ENCODE assay signal across 17 cellular contexts in genomic region chr2:127270663-127271062, GRCh38. TPM values are rescaled to one million over a fixed set of nuclear protein-coding genes. Genes with fewer than 3 reads are reported as not detected.
DNase-seq lines count a peak whose midpoint lies in the region; ATAC-seq, FAIRE-seq and TF ChIP-seq lines count a peak whose summit lies in the region.
"Had no signal": no experiment of that assay in that cellular context is flagged by ENCODE, and none has a peak within 500 bp of the region (broad histone marks: within the 10 kb centered on the region; RNA-seq: fewer than 3 reads in every experiment).

No MANE protein-coding gene starts in this region.

- DNase-seq in GM06990 (ENCODE audit: extremely low read depth, insufficient read length) (no peak), HL-60 (ENCODE audit: low read depth in 1 of 2, low spot score in 1 of 2) (no peak), HepG2 (ENCODE audit: low spot score) (no peak), NCI-H2171 treated with DMSO at 0.1 percent for 48 hours (lab: John Stamatoyannopoulos, UW) (no peak)
- no peak for DNase-seq in activated naive CD8-positive, alpha-beta T cell treated with anti-CD3 and anti-CD28 coated beads for 36 hours
- DNase-seq: activated CD4-positive, alpha-beta T cell treated with anti-CD3 and anti-CD28 coated beads for 4 hours; activated T-cell treated with anti-CD3 and anti-CD28 coated beads for 4 hours; naive thymus-derived CD8-positive, alpha-beta T cell; NCI-H1417 treated with DMSO at 0.1 percent for 48 hours; NCI-H2227 treated with DMSO at 0.1 percent for 48 hours; psoas muscle; SIG-M5 had no signal

- no peak for FAIRE-seq in HepG2 (lab: Jason Lieb, UNC)

- H3K4me3 Mint-ChIP-seq in activated naive CD8-positive, alpha-beta T cell treated with anti-CD3 and anti-CD28 coated beads for 36 hours = no peak overlapping the region
- H3K4me3 Mint-ChIP-seq: IgD-negative memory B cell; naive thymus-derived CD8-positive, alpha-beta T cell had no signal

- H3K9me3 Mint-ChIP-seq in activated naive CD8-positive, alpha-beta T cell treated with anti-CD3 and anti-CD28 coated beads for 36 hours = no peaks in the 10 kb centered on the region
- H3K9me3 Mint-ChIP-seq: IgD-negative memory B cell; naive thymus-derived CD8-positive, alpha-beta T cell had no signal

- H3K79me2 ChIP-seq in HepG2 (ENCODE audit: insufficient read depth, low read length) = no peaks in the 10 kb centered on the region

- no peaks in the 10 kb centered on the region for H3K27me3 Mint-ChIP-seq in activated naive CD8-positive, alpha-beta T cell treated with anti-CD3 and anti-CD28 coated beads for 36 hours
- H3K27me3 Mint-ChIP-seq: IgD-negative memory B cell; naive thymus-derived CD8-positive, alpha-beta T cell had no signal

- H3K4me1 ChIP-seq in HepG2 (ENCODE audit: insufficient read depth, low read length) = no peaks in the 10 kb centered on the region
- H3K4me1 ChIP-seq: psoas muscle had no signal

- no peak overlapping the region for H2AFZ ChIP-seq in HepG2 (ENCODE audit: low read length)

- intact Hi-C loops in HepG2 (cut with micrococcal nuclease; ENCODE audit: unreplicated experiment) = no loop called here

- BruUV-seq in HepG2 (replicated peaks; lab: Mats Ljungman, UMichigan) = no TSS peak

- H3K27me3 ChIP-seq in GM06990 (replicated peaks; ENCODE audit: control insufficient read depth, insufficient read depth, low read length) (no peaks in the 10 kb centered on the region), HL-60 (ENCODE audit: insufficient read depth, poor library complexity, severe bottlenecking) (no peaks in the 10 kb centered on the region), HepG2 (ENCODE audit: control insufficient read depth in 1 of 2, insufficient read depth in 2 of 2, low read length in 2 of 2) (no peaks in the 10 kb centered on the region)

- H3K36me3 ChIP-seq in GM06990 (ENCODE audit: control insufficient read depth, insufficient read depth, low read length) (peaks cover 32% of the 10 kb centered on the region), HepG2 (replicated peaks in 1 of 2; ENCODE audit: control insufficient read depth in 1 of 2, insufficient read depth in 2 of 2, low read length in 2 of 2) (peaks cover 30 to 80% of the 10 kb centered on the region in 2 experiments)

- no peaks in the 10 kb centered on the region for H3K4me1 Mint-ChIP-seq in activated naive CD8-positive, alpha-beta T cell treated with anti-CD3 and anti-CD28 coated beads for 36 hours

- CTCF ChIA-PET in HepG2 (lab: Yijun Ruan, JAX; ENCODE audit: low intra/inter-chr PET ratio, low total read pairs) = no interaction called here

- TF ChIP-seq CTCF in GM06990 (IDR thresholded peaks at IDR 0.05; ENCODE audit: insufficient read depth, low read length, poor library complexity, severe bottlenecking) (peak; percentile 27), HL-60 (IDR thresholded peaks at IDR 0.05; ENCODE audit: insufficient read depth, low read length) (peak; percentile 45), VCaP (conservative IDR thresholded peaks at IDR 0.05) (peak; percentile 38; the same call in 1 of the 2 replicates), HepG2 (CRISPR knock-in tag; IDR thresholded peaks at IDR 0.05) (peak; percentile 24; the same call in 1 of the 2 replicates)

- H3K4me2 ChIP-seq in HepG2 (ENCODE audit: low read depth, low read length) = no peak overlapping the region

- in situ Hi-C loops in HepG2 (cut with HindIII; ENCODE audit: extremely low pct_ligation_motif_present, low pct_unique_long_range_greater_than_20kb) = no loop called here

- no peak overlapping the region for H3K9ac ChIP-seq in HepG2 (ENCODE audit: insufficient read depth, low read depth, low read length)

- TF ChIP-seq POLR2A in HepG2 (IDR thresholded peaks at IDR 0.05; ENCODE audit: insufficient read depth in 1 of 2, low read depth in 2 of 2, low read length in 2 of 2) = no peak

- H4K20me1 ChIP-seq in HepG2 (ENCODE audit: insufficient read depth, low read length) = no peaks in the 10 kb centered on the region; the same call in 1 of the 2 replicates

- H3K27ac ChIP-seq in HL-60 (replicated peaks) (no peak overlapping the region), VCaP (no peak overlapping the region), HepG2 (ENCODE audit: extremely low read length, insufficient read depth, low read length) (no peak overlapping the region)
- H3K27ac ChIP-seq: psoas muscle had no signal

- TF ChIP-seq EP300 in HepG2 (IDR thresholded peaks at IDR 0.05; ENCODE audit: low read depth in 2 of 2, low read length in 2 of 2) (no peak), HepG2 (CRISPR knock-in tag; IDR thresholded peaks at IDR 0.05; ENCODE audit: borderline replicate concordance) (no peak)

- TF ChIP-seq RAD21 in HepG2 (CRISPR knock-in tag; IDR thresholded peaks at IDR 0.05) = no peak

- H3K9me3 ChIP-seq in HepG2 (ENCODE audit: low read length) = no peaks in the 10 kb centered on the region
- H3K9me3 ChIP-seq: psoas muscle had no signal

- WGBS in HepG2 (ENCODE audit: low lambda C conversion rate) = 92% methylated on average over 5 of the region's 5 CpGs

- peak; percentile 58 for ATAC-seq in HepG2
- no peak for ATAC-seq in GM18517 (IDR thresholded peaks at IDR 0.05; ENCODE audit: unreplicated experiment)
- ATAC-seq in GM18511 (IDR thresholded peaks at IDR 0.05; ENCODE audit: unreplicated experiment) = no peak
- ATAC-seq: naive thymus-derived CD8-positive, alpha-beta T cell; psoas muscle had no signal

- POLR2A ChIA-PET in HepG2 (lab: Yijun Ruan, JAX) = no interaction called here

- H3K4me3 ChIP-seq in GM06990 (replicated peaks; ENCODE audit: low read depth, low read length) = no peak overlapping the region
- H3K4me3 ChIP-seq in HL-60 (replicated peaks; ENCODE audit: insufficient read depth, low read length) = no peak overlapping the region
- no peak overlapping the region for H3K4me3 ChIP-seq in HepG2 (replicated peaks in 1 of 3; ENCODE audit: insufficient read depth in 1 of 3, low read depth in 2 of 3, low read length in 3 of 3)
- H3K4me3 ChIP-seq: lung, psoas muscle had no signal

- peaks cover 40% of the 10 kb centered on the region for H3K36me3 Mint-ChIP-seq in activated naive CD8-positive, alpha-beta T cell treated with anti-CD3 and anti-CD28 coated beads for 36 hours

- no peak overlapping the region for H3K27ac Mint-ChIP-seq in activated naive CD8-positive, alpha-beta T cell treated with anti-CD3 and anti-CD28 coated beads for 36 hours

TF ChIP-seq in HepG2, 621 proteins besides CTCF, POLR2A, EP300 and RAD21:
- no peak for TF ChIP-seq ZBTB7A (CRISPR knock-in tag; IDR thresholded peaks at IDR 0.05)
- peak; percentile 25 for TF ChIP-seq XRCC5 (optimal IDR thresholded peaks at IDR 0.05; ENCODE audit: low read length)
- TF ChIP-seq RBM22 (optimal IDR thresholded peaks at IDR 0.05; ENCODE audit: low read length) = peak; percentile 15

RNA-seq across cellular contexts. Expression of gene ERCC3, which starts 23.3 kb away (rescaled TPM):
- total RNA-seq in HepG2 (2016; rRNA removed; fragmentation: Illumina TruSeq; extraction: Trizol) = 43.3 and 49.7 TPM in 2 replicates
- 14.8 and 17.3 TPM in 2 replicates for total RNA-seq in HepG2 (2016; cell fraction: cytosol; rRNA removed; fragmentation: Illumina TruSeq; extraction: Trizol; ENCODE audit: low read depth)
- total RNA-seq in HepG2 (2016; cell fraction: insoluble cytoplasmic fraction; rRNA removed; fragmentation: Illumina TruSeq; extraction: Trizol) = 46.8 and 50.6 TPM in 2 replicates
- total RNA-seq in HepG2 (2016; cell fraction: membrane; rRNA removed; fragmentation: Illumina TruSeq; extraction: Trizol) = 17.0 and 21.7 TPM in 2 replicates
- 59.2 and 72.7 TPM in 2 replicates for total RNA-seq in HepG2 (2016; cell fraction: nucleus; rRNA removed; fragmentation: Illumina TruSeq; extraction: Trizol)
- polyA plus RNA-seq in HepG2 (2011; rRNA removed) = 64.6 and 70.5 TPM in 2 replicates
- 46.5 and 46.6 TPM in 2 replicates for polyA plus RNA-seq in HepG2 (2011; cell fraction: cytosol; rRNA removed)
- polyA plus RNA-seq in HepG2 (2011; cell fraction: nucleus; rRNA removed) = 198 and 200 TPM in 2 replicates
- 43.8 and 45.9 TPM in 2 replicates for polyA plus RNA-seq in HepG2 (2012)
- polyA plus RNA-seq in HepG2 (2016; cell fraction: cytosol; fragmentation: Illumina TruSeq; extraction: Trizol; ENCODE audit: low read depth) = 3.3 and 3.5 TPM in 2 replicates
- 47.6 and 51.3 TPM in 2 replicates for polyA plus RNA-seq in HepG2 (2016; cell fraction: insoluble cytoplasmic fraction; fragmentation: Illumina TruSeq; extraction: Trizol; ENCODE audit: low read depth)
- polyA plus RNA-seq in HepG2 (2016; cell fraction: membrane; fragmentation: Illumina TruSeq; extraction: Trizol; ENCODE audit: low read depth) = 8.6 and 9.9 TPM in 2 replicates
- 136 and 153 TPM in 2 replicates for polyA plus RNA-seq in HepG2 (2016; cell fraction: nucleus; fragmentation: Illumina TruSeq; extraction: Trizol; ENCODE audit: insufficient read depth, low read depth)
- 66.1 and 73.9 TPM in 2 replicates for polyA minus RNA-seq in HepG2 (2011; rRNA and poly(A)+ RNA removed; ENCODE audit: low replicate concordance)
- 20.4 and 24.3 TPM in 2 replicates for polyA minus RNA-seq in HepG2 (2011; cell fraction: cytosol; rRNA and poly(A)+ RNA removed)
- 106 and 124 TPM in 2 replicates for polyA minus RNA-seq in HepG2 (2011; cell fraction: nucleus; rRNA and poly(A)+ RNA removed)
- total RNA-seq in activated naive CD8-positive, alpha-beta T cell treated with anti-CD3 and anti-CD28 coated beads for 36 hours = 10 to 100 TPM; 51.7 to 53.2 TPM

RNA-seq across cellular contexts. Expression of gene CYP27C1, which starts 50.6 kb away (rescaled TPM):
- not detected in 2 replicates for total RNA-seq in HepG2 (2016; rRNA removed; fragmentation: Illumina TruSeq; extraction: Trizol)
- not detected in 2 replicates for total RNA-seq in HepG2 (2016; cell fraction: cytosol; rRNA removed; fragmentation: Illumina TruSeq; extraction: Trizol; ENCODE audit: low read depth)
- total RNA-seq in HepG2 (2016; cell fraction: insoluble cytoplasmic fraction; rRNA removed; fragmentation: Illumina TruSeq; extraction: Trizol) = not detected in 2 replicates
- not detected in 2 replicates for total RNA-seq in HepG2 (2016; cell fraction: membrane; rRNA removed; fragmentation: Illumina TruSeq; extraction: Trizol)
- total RNA-seq in HepG2 (2016; cell fraction: nucleus; rRNA removed; fragmentation: Illumina TruSeq; extraction: Trizol) = not detected in 2 replicates
- polyA plus RNA-seq in HepG2 (2011; rRNA removed) = not detected in 2 replicates
- polyA plus RNA-seq in HepG2 (2011; cell fraction: cytosol; rRNA removed) = not detected in 2 replicates
- not detected in 2 replicates for polyA plus RNA-seq in HepG2 (2011; cell fraction: nucleus; rRNA removed)
- not detected in 2 replicates for polyA plus RNA-seq in HepG2 (2012)
- polyA plus RNA-seq in HepG2 (2016; cell fraction: cytosol; fragmentation: Illumina TruSeq; extraction: Trizol; ENCODE audit: low read depth) = not detected in 2 replicates
- not detected in 2 replicates for polyA plus RNA-seq in HepG2 (2016; cell fraction: insoluble cytoplasmic fraction; fragmentation: Illumina TruSeq; extraction: Trizol; ENCODE audit: low read depth)
- polyA plus RNA-seq in HepG2 (2016; cell fraction: membrane; fragmentation: Illumina TruSeq; extraction: Trizol; ENCODE audit: low read depth) = not detected in 2 replicates
- polyA plus RNA-seq in HepG2 (2016; cell fraction: nucleus; fragmentation: Illumina TruSeq; extraction: Trizol; ENCODE audit: insufficient read depth, low read depth) = not detected in 2 replicates
- polyA minus RNA-seq in HepG2 (2011; rRNA and poly(A)+ RNA removed; ENCODE audit: low replicate concordance) = not detected in 2 replicates
- polyA minus RNA-seq in HepG2 (2011; cell fraction: cytosol; rRNA and poly(A)+ RNA removed) = not detected in 2 replicates
- not detected in 2 replicates for polyA minus RNA-seq in HepG2 (2011; cell fraction: nucleus; rRNA and poly(A)+ RNA removed)
- not detected for total RNA-seq in activated naive CD8-positive, alpha-beta T cell treated with anti-CD3 and anti-CD28 coated beads for 36 hours
- total RNA-seq: naive thymus-derived CD8-positive, alpha-beta T cell had no signal
- polyA plus RNA-seq: IgD-negative memory B cell; naive thymus-derived CD8-positive, alpha-beta T cell had no signal
